ENCODE assay signal across 8 cellular contexts in the genomic region with DNA sequence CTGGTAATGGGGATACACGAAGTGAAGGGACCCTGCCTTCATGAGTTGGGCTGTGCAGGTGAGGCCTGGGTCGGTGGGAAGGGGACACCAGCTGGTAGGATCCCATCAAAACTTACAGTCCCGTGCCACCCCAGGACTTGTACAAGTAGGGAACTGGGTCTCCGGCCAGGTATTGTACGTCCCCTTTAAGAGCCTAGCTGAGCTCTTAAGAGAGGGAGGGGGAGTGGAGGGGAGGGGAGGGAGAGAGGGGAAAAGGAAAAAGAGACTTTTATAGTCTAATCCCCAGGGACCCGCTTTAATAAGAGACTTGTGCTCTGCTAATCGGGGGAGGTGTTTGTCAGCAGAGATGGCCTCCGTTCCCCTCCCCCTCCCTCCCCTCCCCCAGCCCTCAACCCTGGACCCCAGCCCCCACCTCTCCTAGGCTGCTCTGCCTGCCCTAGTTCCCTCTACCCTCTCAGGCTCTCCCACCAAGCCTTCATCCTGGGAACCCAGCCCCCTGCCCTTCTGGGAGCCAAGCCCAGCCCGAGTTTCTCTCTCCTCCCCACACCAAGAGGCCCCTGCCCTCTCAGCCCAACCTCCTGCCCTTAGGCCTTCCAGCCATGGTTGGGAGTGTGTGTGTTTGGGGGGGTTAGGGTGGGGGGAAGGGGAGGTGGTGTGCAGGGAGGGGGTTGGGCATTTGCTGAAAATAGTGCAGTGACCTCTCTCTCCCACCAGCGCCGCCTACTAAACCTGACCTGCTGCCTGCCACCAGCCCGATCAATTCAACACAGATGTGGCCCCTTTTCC. TPM values are rescaled to one million over a fixed set of nuclear protein-coding genes. Genes with fewer than 3 reads are reported as not detected.
DNase-seq lines count a peak whose midpoint lies in the region; ATAC-seq and TF ChIP-seq lines count a peak whose summit lies in the region.

No MANE protein-coding gene starts in this region.

- no peaks in the 10 kb centered on the region for H3K27me3 Mint-ChIP-seq in T-helper 1 cell treated with Interleukin-12 subunit alpha and Interleukin-12 subunit beta and Interleukin-4 antibody, amounts not matched to agents 30 μg/mL and 1 μg/mL, for 36 hours (ENCODE audit: low read depth)

- H3K4me3 ChIP-seq in SK-N-MC: peak overlapping the region; percentile 97
- no peak overlapping the region for H3K4me3 ChIP-seq in colonic mucosa

- no peak overlapping the region for H3K27ac Mint-ChIP-seq in T-helper 1 cell treated with Interleukin-12 subunit alpha and Interleukin-12 subunit beta and Interleukin-4 antibody, amounts not matched to agents 30 μg/mL and 1 μg/mL, for 36 hours
- peak overlapping the region; percentile 11 for H3K27ac Mint-ChIP-seq in stimulated activated effector memory CD8-positive, alpha-beta T cell treated with anti-CD3 and anti-CD28 coated beads, Interleukin-12 subunit alpha, Interleukin-12 subunit beta, amount 100 ng/mL, for 72 hours

- no peaks in the 10 kb centered on the region for H3K4me1 ChIP-seq in colonic mucosa

- peak overlapping the region; percentile 38 for H3K9ac ChIP-seq in SK-N-MC (ENCODE audit: insufficient read length)
- H3K9ac ChIP-seq in colonic mucosa (ENCODE audit: low read depth in 2 of 2, low read length in 2 of 2): no peak overlapping the region

- H3K9me3 Mint-ChIP-seq in T-helper 1 cell treated with Interleukin-12 subunit alpha and Interleukin-12 subunit beta and Interleukin-4 antibody, amounts not matched to agents 30 μg/mL and 1 μg/mL, for 36 hours: no peaks in the 10 kb centered on the region
- no peaks in the 10 kb centered on the region for H3K9me3 Mint-ChIP-seq in stimulated activated effector memory CD8-positive, alpha-beta T cell treated with anti-CD3 and anti-CD28 coated beads, Interleukin-12 subunit alpha, Interleukin-12 subunit beta, amount 100 ng/mL, for 72 hours

- H3K36me3 Mint-ChIP-seq in T-helper 1 cell treated with Interleukin-12 subunit alpha and Interleukin-12 subunit beta and Interleukin-4 antibody, amounts not matched to agents 30 μg/mL and 1 μg/mL, for 36 hours (ENCODE audit: low read depth): peaks cover 12% of the 10 kb centered on the region
- H3K36me3 Mint-ChIP-seq in stimulated activated effector memory CD8-positive, alpha-beta T cell treated with anti-CD3 and anti-CD28 coated beads, Interleukin-12 subunit alpha, Interleukin-12 subunit beta, amount 100 ng/mL, for 72 hours: peaks cover 17% of the 10 kb centered on the region

- H3K9me3 ChIP-seq in SK-N-MC (ENCODE audit: low read depth, low read length): no peaks in the 10 kb centered on the region
- H3K9me3 ChIP-seq in colonic mucosa: no peaks in the 10 kb centered on the region

- peaks cover 26% of the 10 kb centered on the region for H3K4me1 Mint-ChIP-seq in T-helper 1 cell treated with Interleukin-12 subunit alpha and Interleukin-12 subunit beta and Interleukin-4 antibody, amounts not matched to agents 30 μg/mL and 1 μg/mL, for 36 hours (ENCODE audit: low read depth)
- peaks cover 54% of the 10 kb centered on the region for H3K4me1 Mint-ChIP-seq in stimulated activated effector memory CD8-positive, alpha-beta T cell treated with anti-CD3 and anti-CD28 coated beads, Interleukin-12 subunit alpha, Interleukin-12 subunit beta, amount 100 ng/mL, for 72 hours

- no peaks in the 10 kb centered on the region for H3K27me3 ChIP-seq in colonic mucosa

- no peak for TF ChIP-seq CTCF in colonic mucosa (IDR thresholded peaks at IDR 0.05)

- peak overlapping the region; percentile 41 for H3K4me3 Mint-ChIP-seq in T-helper 1 cell treated with Interleukin-12 subunit alpha and Interleukin-12 subunit beta and Interleukin-4 antibody, amounts not matched to agents 30 μg/mL and 1 μg/mL, for 36 hours
- H3K4me3 Mint-ChIP-seq in stimulated activated effector memory CD8-positive, alpha-beta T cell treated with anti-CD3 and anti-CD28 coated beads, Interleukin-12 subunit alpha, Interleukin-12 subunit beta, amount 100 ng/mL, for 72 hours: peak overlapping the region; percentile 78

- H3K27ac ChIP-seq in SK-N-MC (peak overlapping the region; percentile 76), colonic mucosa (no peak overlapping the region)

- DNase-seq in T-helper 1 cell (no peak), SK-N-MC (ENCODE audit: low read depth, low spot score) (peak; percentile 83), left cardiac atrium (no peak), colonic mucosa (no peak), amniotic stem cell (lab: John Stamatoyannopoulos, UW) (no peak), AG08396 (ENCODE audit: low spot score) (no peak)
- DNase-seq in stimulated activated effector memory CD8-positive, alpha-beta T cell treated with anti-CD3 and anti-CD28 coated beads, Interleukin-12 subunit alpha, Interleukin-12 subunit beta, amount 100 ng/mL, for 72 hours (ENCODE audit: low spot score in 2 of 2): no peak

- intact Hi-C loops in left cardiac atrium (cut with DNase I): loop anchor here in 1 of 2 donors (10.0 kb wide), 2 partner anchors 49 to 189 kb away; partner anchors contain the start of gene DGKA
- intact Hi-C loops in colonic mucosa (cut with DNase I): loop anchor here (10.0 kb wide), 1 partner anchor 289 kb away; no protein-coding TSS in a partner anchor

- peak; percentile 14 to 16 for ATAC-seq in left cardiac atrium
- no peak for ATAC-seq in stimulated activated effector memory CD8-positive, alpha-beta T cell treated with anti-CD3 and anti-CD28 coated beads, Interleukin-12 subunit alpha, Interleukin-12 subunit beta, amount 100 ng/mL, for 72 hours

- H3K36me3 ChIP-seq in SK-N-MC (ENCODE audit: insufficient read depth, low read length) (peaks cover 26% of the 10 kb centered on the region; the same call in 1 of the 2 replicates), colonic mucosa (no peaks in the 10 kb centered on the region)

RNA-seq across cellular contexts. Expression of gene GDF11, which starts 2.6 kb away (rescaled TPM):
- total RNA-seq in left cardiac atrium (10 to 100 TPM; 12.0 to 14.2 TPM), colonic mucosa (1 to 10 TPM; 3.2 to 3.7 TPM)

RNA-seq across cellular contexts. Expression of gene CD63, which starts 16.7 kb away (rescaled TPM):
- total RNA-seq in left cardiac atrium: 1,000 to 10,000 TPM; 1,288 to 1,875 TPM
- total RNA-seq in colonic mucosa: 1,000 to 10,000 TPM in 1 of 2 donors, 100 to 1,000 TPM in 1; 707 to 1,094 TPM

RNA-seq across cellular contexts. Expression of gene RDH5, which starts 25.4 kb away (rescaled TPM):
- total RNA-seq in left cardiac atrium (10 to 100 TPM; 29.5 to 38.1 TPM), colonic mucosa (10 to 100 TPM; 22.6 to 29.6 TPM)

RNA-seq across cellular contexts. Expression of gene BLOC1S1, which starts 29.7 kb away (rescaled TPM):
- total RNA-seq in left cardiac atrium (100 to 1,000 TPM; 119 to 123 TPM), colonic mucosa (100 to 1,000 TPM; 214 to 242 TPM)

RNA-seq across cellular contexts. Expression of gene ITGA7, which starts 37.9 kb away (rescaled TPM):
- total RNA-seq in left cardiac atrium (100 to 1,000 TPM; 395 to 448 TPM), colonic mucosa (10 to 100 TPM; 10.8 to 64.4 TPM)
